ENCODE assay signal across 18 cellular contexts in genomic region chr7:105222953-105223352, GRCh38.
DNase-seq lines count a peak whose midpoint lies in the region; ATAC-seq and TF ChIP-seq lines count a peak whose summit lies in the region.
"Had no signal": no experiment of that assay in that cellular context is flagged by ENCODE, and none has a peak within 500 bp of the region (broad histone marks: within the 10 kb centered on the region; RNA-seq: fewer than 3 reads in every experiment).

No MANE protein-coding gene starts in this region.

- ATAC-seq in DND-41 (ENCODE audit: insufficient read depth, low read depth) (no peak), psoas muscle (no peak)
- ATAC-seq: HCT116, T-cell had no signal

- no peaks in the 10 kb centered on the region for H3K9me3 Mint-ChIP-seq in endodermal cell
- H3K9me3 Mint-ChIP-seq: CD8-positive, alpha-beta memory T cell had no signal

- H3K4me3 ChIP-seq in DND-41 (ENCODE audit: low read depth in 1 of 2, low read length in 2 of 2) (no peak overlapping the region), endodermal cell (ENCODE audit: low read length) (no peak overlapping the region), psoas muscle (no peak overlapping the region)
- H3K4me3 ChIP-seq: BLaER1 had no signal

- H3K27ac ChIP-seq in DND-41 (ENCODE audit: low read length) (peak overlapping the region; percentile 33; the same call in 1 of the 2 replicates), endodermal cell (ENCODE audit: low read depth, low read length) (peak overlapping the region; percentile 3), psoas muscle (peak overlapping the region; percentile 5)
- H3K27ac ChIP-seq: BLaER1 had no signal

- H3K27me3 Mint-ChIP-seq in endodermal cell (ENCODE audit: insufficient read depth), result no peaks in the 10 kb centered on the region
- H3K27me3 Mint-ChIP-seq: CD8-positive, alpha-beta memory T cell; T-cell had no signal

- peaks cover 100% of the 10 kb centered on the region for H3K79me2 ChIP-seq in DND-41 (ENCODE audit: insufficient read depth, low read length)

- H3K9me3 ChIP-seq in DND-41 (ENCODE audit: insufficient read depth, low read length, severe bottlenecking) (no peaks in the 10 kb centered on the region), endodermal cell (ENCODE audit: control insufficient read depth, low read length) (no peaks in the 10 kb centered on the region), psoas muscle (no peaks in the 10 kb centered on the region)

- H2AFZ ChIP-seq in DND-41 (ENCODE audit: low read depth, low read length), result no peak overlapping the region

- H3K36me3 Mint-ChIP-seq in endodermal cell (ENCODE audit: low read depth), result peaks cover 4% of the 10 kb centered on the region

- H3K27ac Mint-ChIP-seq in endodermal cell, result no peak overlapping the region
- H3K27ac Mint-ChIP-seq: T-cell had no signal

- H3K27me3 ChIP-seq in DND-41 (ENCODE audit: insufficient read depth, low read length, poor library complexity) (no peaks in the 10 kb centered on the region), endodermal cell (ENCODE audit: control insufficient read depth, insufficient read depth, low read length, poor library complexity, severe bottlenecking) (no peaks in the 10 kb centered on the region), psoas muscle (ENCODE audit: insufficient read depth in 3 of 3, low read length in 2 of 3) (no peaks in the 10 kb centered on the region)
- H3K27me3 ChIP-seq: BLaER1 had no signal

- no peak overlapping the region for H3K4me2 ChIP-seq in DND-41 (ENCODE audit: insufficient read depth, low read length)
- H3K4me2 ChIP-seq: BLaER1 had no signal

- intact Hi-C loops in psoas muscle (cut with DNase I), result no loop called here

- H3K9ac ChIP-seq in DND-41 (ENCODE audit: low read depth, low read length), result no peak overlapping the region
- H3K9ac ChIP-seq in endodermal cell (ENCODE audit: extremely low read depth, low read length, poor library complexity, severe bottlenecking), result no peak overlapping the region
- H3K9ac ChIP-seq: BLaER1 had no signal

- peaks cover 61% of the 10 kb centered on the region for H3K36me3 ChIP-seq in DND-41 (ENCODE audit: insufficient read depth, low read length)
- no peaks in the 10 kb centered on the region for H3K36me3 ChIP-seq in endodermal cell (ENCODE audit: control insufficient read depth, insufficient read depth, low read length)
- H3K36me3 ChIP-seq in psoas muscle (ENCODE audit: insufficient read depth in 1 of 2, low read depth in 1 of 2), result no peaks in the 10 kb centered on the region
- H3K36me3 ChIP-seq: BLaER1 had no signal

- H4K20me1 ChIP-seq in DND-41 (ENCODE audit: insufficient read depth, low read length), result peaks cover 85% of the 10 kb centered on the region

- H3K4me1 ChIP-seq in DND-41 (ENCODE audit: insufficient read depth, low read length) (peaks cover 41% of the 10 kb centered on the region), endodermal cell (ENCODE audit: control insufficient read depth, insufficient read depth, low read length) (peaks cover 3% of the 10 kb centered on the region), psoas muscle (peaks cover 45% of the 10 kb centered on the region)

- TF ChIP-seq CTCF in DND-41 (IDR thresholded peaks at IDR 0.05; ENCODE audit: borderline replicate concordance, extremely low read depth, low read length, poor library complexity, severe bottlenecking) (no peak), endodermal cell (conservative IDR thresholded peaks at IDR 0.05) (no peak), psoas muscle (IDR thresholded peaks at IDR 0.05) (no peak)

- H3K4me1 Mint-ChIP-seq in endodermal cell, result peaks cover 15% of the 10 kb centered on the region

- no peak overlapping the region for H3K4me3 Mint-ChIP-seq in endodermal cell
- H3K4me3 Mint-ChIP-seq: CD8-positive, alpha-beta memory T cell; T-cell had no signal

- DNase-seq in DND-41 (no peak), NCI-H524 (lab: John Stamatoyannopoulos, UW) (peak; percentile 6 to 61), endodermal cell (no peak), psoas muscle (no peak), RPMI8226 (no peak), pons (ENCODE audit: low spot score) (no peak), COLO829 (ENCODE audit: low spot score) (no peak), GOT3 (lab: John Stamatoyannopoulos, UW) (no peak)
- DNase-seq: CD8-positive, alpha-beta memory T cell; KG1; NCI-H1105; NCI-H187 treated with DMSO at 0.1 percent for 48 hours; NCI-H2171 treated with DMSO at 0.1 percent for 48 hours; NK-92 treated with Interleukin-12 subunit alpha and Interleukin-12 subunit beta, amount 100 ng/mL, for 24 hours; OCI-M1; T-cell had no signal

- 90 to 95% methylated on average over 4 to 5 of the region's 5 CpGs for WGBS in endodermal cell (ENCODE audit: insufficient coverage in 1 of 2, insufficient read length in 1 of 2), 2 experiments
- 35 to 61% (median 38%) methylated on average over 5 of the region's 5 CpGs for WGBS in psoas muscle, 3 donors

Comparison
In these comparisons a context has a peak if more than half of its experiments do, and no peak if none do; other contexts are left out.
1. DNase-seq: peak in NCI-H524 (2 of 2); none in DND-41 (single experiment), endodermal cell (single experiment), psoas muscle (0 of 2), RPMI8226 (single experiment), pons (single experiment), COLO829 (single experiment) and GOT3 (single experiment).
2. Peak in every context shown above with its lines, with median percentiles within 50 percentile points of each other: H3K27ac ChIP-seq.